1 cellular context compared by ENCODE assay signal in the genomic region with DNA sequence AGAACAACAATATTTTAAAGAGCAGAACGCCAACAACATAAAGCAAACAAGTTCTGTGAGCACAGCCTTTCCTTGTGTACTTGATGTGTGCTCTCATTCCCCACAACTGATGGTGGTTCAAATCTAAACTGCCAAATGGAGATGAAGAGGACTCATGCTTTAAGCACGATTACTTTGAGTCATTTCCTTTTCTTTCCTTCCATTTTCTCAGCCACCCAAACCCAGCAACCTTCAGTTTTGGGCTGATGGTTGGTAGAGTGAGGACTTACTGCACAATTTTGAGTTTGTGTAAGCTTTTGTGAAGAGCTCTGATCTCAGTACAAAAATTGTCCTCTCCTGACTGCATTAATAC.
TF ChIP-seq lines count a peak whose summit lies in the region.

No MANE protein-coding gene starts in this region.

TF ChIP-seq in SK-N-SH, 30 proteins besides CTCF, POLR2A, EP300 and RAD21:
- TF ChIP-seq ZBTB33 (IDR thresholded peaks at IDR 0.05; ENCODE audit: borderline replicate concordance, low read depth) (no peak), RCOR1 (IDR thresholded peaks at IDR 0.05; ENCODE audit: low read length) (no peak), IRF3 (IDR thresholded peaks at IDR 0.05; ENCODE audit: low read depth, low read length) (no peak), FOSL2 (IDR thresholded peaks at IDR 0.05; ENCODE audit: borderline replicate concordance, low read depth) (peak; percentile 71; the same call in 1 of the 2 replicates), MAX (IDR thresholded peaks at IDR 0.05; ENCODE audit: low read depth) (peak; percentile 53), TEAD4 (IDR thresholded peaks at IDR 0.05; ENCODE audit: borderline replicate concordance, insufficient read depth) (no peak), REST (IDR thresholded peaks at IDR 0.05; ENCODE audit: low read depth, low read length) (no peak), FOXM1 (IDR thresholded peaks at IDR 0.05; ENCODE audit: low read depth) (no peak), USF1 (IDR thresholded peaks at IDR 0.05; ENCODE audit: borderline replicate concordance, low read depth) (no peak), SMC3 (IDR thresholded peaks at IDR 0.05; ENCODE audit: low read depth, low read length) (no peak), EZH2phosphoT487 (IDR thresholded peaks at IDR 0.05; ENCODE audit: borderline replicate concordance, low read depth) (no peak), ELF1 (IDR thresholded peaks at IDR 0.05) (no peak; the same call in 1 of the 2 replicates), CHD2 (IDR thresholded peaks at IDR 0.05; ENCODE audit: low read length, partially characterized antibody) (no peak), NFIC (IDR thresholded peaks at IDR 0.05; ENCODE audit: borderline replicate concordance) (no peak), TCF12 (IDR thresholded peaks at IDR 0.05) (0 out of 2 replicates have a peak, but pooled peaks have one; percentile 16), RXRA (IDR thresholded peaks at IDR 0.05; ENCODE audit: borderline replicate concordance, low read depth) (no peak), FOXJ3 (CRISPR knock-in tag; IDR thresholded peaks at IDR 0.05) (no peak), MEF2A (IDR thresholded peaks at IDR 0.05; ENCODE audit: borderline replicate concordance, low read depth) (no peak), POLR2AphosphoS5 (IDR thresholded peaks at IDR 0.05; ENCODE audit: low read depth, low read length) (peak; percentile 68; the same call in 1 of the 2 replicates), YY1 (IDR thresholded peaks at IDR 0.05; ENCODE audit: low read depth) (peak; percentile 42; the same call in 1 of the 2 replicates), RFX5 (IDR thresholded peaks at IDR 0.05; ENCODE audit: low read length) (no peak), GABPA (IDR thresholded peaks at IDR 0.05; ENCODE audit: low read depth) (no peak), SIN3A (IDR thresholded peaks at IDR 0.05; ENCODE audit: borderline replicate concordance, low read depth, low read length) (no peak), JUND (IDR thresholded peaks at IDR 0.05) (peak; percentile 49), NRF1 (IDR thresholded peaks at IDR 0.05; ENCODE audit: low read depth, low read length) (no peak), MXI1 (IDR thresholded peaks at IDR 0.05; ENCODE audit: low read depth, low read length) (no peak), GATA2 (CRISPR knock-in tag; IDR thresholded peaks at IDR 0.05) (no peak), TAF1 (IDR thresholded peaks at IDR 0.05; ENCODE audit: borderline replicate concordance, low read depth, low read length) (peak; percentile 79; the same call in 1 of the 2 replicates)
- TF ChIP-seq, protein P1, sequence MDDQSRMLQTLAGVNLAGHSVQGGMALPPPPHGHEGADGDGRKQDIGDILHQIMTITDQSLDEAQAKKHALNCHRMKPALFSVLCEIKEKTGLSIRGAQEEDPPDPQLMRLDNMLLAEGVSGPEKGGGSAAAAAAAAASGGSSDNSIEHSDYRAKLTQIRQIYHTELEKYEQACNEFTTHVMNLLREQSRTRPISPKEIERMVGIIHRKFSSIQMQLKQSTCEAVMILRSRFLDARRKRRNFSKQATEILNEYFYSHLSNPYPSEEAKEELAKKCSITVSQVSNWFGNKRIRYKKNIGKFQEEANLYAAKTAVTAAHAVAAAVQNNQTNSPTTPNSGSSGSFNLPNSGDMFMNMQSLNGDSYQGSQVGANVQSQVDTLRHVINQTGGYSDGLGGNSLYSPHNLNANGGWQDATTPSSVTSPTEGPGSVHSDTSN (IDR thresholded peaks at IDR 0.05) = 0 out of 2 replicates have a peak, but pooled peaks have one; percentile 24
- TF ChIP-seq, protein P2, sequence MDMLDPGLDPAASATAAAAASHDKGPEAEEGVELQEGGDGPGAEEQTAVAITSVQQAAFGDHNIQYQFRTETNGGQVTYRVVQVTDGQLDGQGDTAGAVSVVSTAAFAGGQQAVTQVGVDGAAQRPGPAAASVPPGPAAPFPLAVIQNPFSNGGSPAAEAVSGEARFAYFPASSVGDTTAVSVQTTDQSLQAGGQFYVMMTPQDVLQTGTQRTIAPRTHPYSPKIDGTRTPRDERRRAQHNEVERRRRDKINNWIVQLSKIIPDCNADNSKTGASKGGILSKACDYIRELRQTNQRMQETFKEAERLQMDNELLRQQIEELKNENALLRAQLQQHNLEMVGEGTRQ (IDR thresholded peaks at IDR 0.05; ENCODE audit: borderline replicate concordance, low read depth, low read length) = no peak
